ENCODE assay signal across 6 cellular contexts in genomic region chr17:44069974-44070454, GRCh38. TPM values are rescaled to one million over a fixed set of nuclear protein-coding genes. Genes with fewer than 3 reads are reported as not detected.
DNase-seq lines count a peak whose midpoint lies in the region; ATAC-seq and TF ChIP-seq lines count a peak whose summit lies in the region.

No MANE protein-coding gene starts in this region.

- peak; percentile 59 for DNase-seq in EH (ENCODE audit: low read depth)
- no peak for DNase-seq in effector memory CD8-positive, alpha-beta T cell
- no peak for DNase-seq in sigmoid colon
- no peak for DNase-seq in NCI-H1436 (lab: John Stamatoyannopoulos, UW)
- DNase-seq in sciatic nerve (ENCODE audit: low spot score) = no peak

- no peak for ATAC-seq in effector memory CD8-positive, alpha-beta T cell (replicated peaks)
- no peak for ATAC-seq in sciatic nerve

- intact Hi-C loops in sigmoid colon (cut with DNase I) = loop anchor here (2.0 kb wide), 3 partner anchors 39 to 55 kb away; partner anchors contain the start of genes HDAC5 and TMEM101
- intact Hi-C loops in sciatic nerve (cut with DNase I) = no loop called here

- peaks cover 19% of the 10 kb centered on the region for H3K36me3 Mint-ChIP-seq in effector memory CD8-positive, alpha-beta T cell (ENCODE audit: insufficient read depth)

- H3K79me2 ChIP-seq in Loucy (ENCODE audit: insufficient read depth, low read length) = peaks cover 46% of the 10 kb centered on the region

- H3K27me3 ChIP-seq in Loucy (ENCODE audit: insufficient read depth, low read length, poor library complexity, severe bottlenecking) = no peaks in the 10 kb centered on the region
- H3K27me3 ChIP-seq in sigmoid colon = no peaks in the 10 kb centered on the region

- peaks cover 11% of the 10 kb centered on the region for H4K20me1 ChIP-seq in Loucy (ENCODE audit: insufficient read depth, low read length, poor library complexity, severe bottlenecking)

- peaks cover 30 to 42% of the 10 kb centered on the region in 2 donors for H3K4me1 Mint-ChIP-seq in effector memory CD8-positive, alpha-beta T cell (ENCODE audit: low read depth in 2 of 2)

- 0 out of 2 replicates have a peak, but pooled peaks cover 5% of the 10 kb centered on the region for H3F3A ChIP-seq in Loucy (ENCODE audit: low read depth)

- H2AFZ ChIP-seq in Loucy (ENCODE audit: low read length) = peak overlapping the region; percentile 68

- H3K4me3 ChIP-seq in Loucy (ENCODE audit: low read length, poor library complexity, severe bottlenecking) = peak overlapping the region; percentile 82
- peak overlapping the region; percentile 67 to 73 (median 72) for H3K4me3 ChIP-seq in sigmoid colon

- TF ChIP-seq EP300 in sigmoid colon (IDR thresholded peaks at IDR 0.05) = no peak

- TF ChIP-seq CTCF in Loucy (conservative IDR thresholded peaks at IDR 0.05; ENCODE audit: low read length) (no peak), sigmoid colon (IDR thresholded peaks at IDR 0.05) (no peak)

- H3K9me3 ChIP-seq in Loucy (ENCODE audit: insufficient read depth, low read depth, low read length) (no peaks in the 10 kb centered on the region), sigmoid colon (no peaks in the 10 kb centered on the region)

- H3K27me3 Mint-ChIP-seq in effector memory CD8-positive, alpha-beta T cell = no peaks in the 10 kb centered on the region

- H3K36me3 ChIP-seq in Loucy (ENCODE audit: insufficient read depth, low read length) = no peaks in the 10 kb centered on the region
- H3K36me3 ChIP-seq in sigmoid colon = peaks cover 8 to 14% (median 9%) of the 10 kb centered on the region in 4 donors

- 25 to 61% methylated on average over 7 of the region's 7 CpGs for WGBS in sigmoid colon, 2 donors

- no peaks in the 10 kb centered on the region for H3K9me2 ChIP-seq in Loucy (replicated peaks; ENCODE audit: low read depth, low read length)

- H3K4me1 ChIP-seq in Loucy (ENCODE audit: insufficient read depth, low read length, poor library complexity, severe bottlenecking) (peaks cover 21% of the 10 kb centered on the region), sigmoid colon (peaks cover 0 to 53% (median 47%) of the 10 kb centered on the region in 4 donors)

- peak overlapping the region; percentile 90 to 97 for H3K4me3 Mint-ChIP-seq in effector memory CD8-positive, alpha-beta T cell

- peak overlapping the region; percentile 95 for H3K4me2 ChIP-seq in Loucy (ENCODE audit: low read depth, low read length, poor library complexity, severe bottlenecking)

- H3K9ac ChIP-seq in Loucy (ENCODE audit: low read depth, low read length, poor library complexity, severe bottlenecking) = peak overlapping the region; percentile 87

- peak overlapping the region; percentile 90 to 96 (median 94) for H3K27ac ChIP-seq in sigmoid colon

- no peaks in the 10 kb centered on the region for H3K9me3 Mint-ChIP-seq in effector memory CD8-positive, alpha-beta T cell

- TF ChIP-seq POLR2A in sigmoid colon (IDR thresholded peaks at IDR 0.05) = no peak

- H3K27ac Mint-ChIP-seq in effector memory CD8-positive, alpha-beta T cell = peak overlapping the region; percentile 93 to 97

RNA-seq across cellular contexts. Expression of gene G6PC3, which starts 0.5 kb away (rescaled TPM):
- total RNA-seq in sigmoid colon = 10 to 100 TPM; 22.2 to 29.8 (median 25.9) TPM
- 10 to 100 TPM in 1 of 3 donors, 1 to 10 TPM in 2; 8.4 to 45.5 (median 9.7) TPM for polyA plus RNA-seq in sigmoid colon
- 38.3 TPM for total RNA-seq in sciatic nerve

RNA-seq across cellular contexts. Expression of gene LSM12, which starts 3.5 kb away (rescaled TPM):
- total RNA-seq in sigmoid colon (10 to 100 TPM; 33.8 to 46.9 (median 40.1) TPM), sciatic nerve (32.5 TPM)
- polyA plus RNA-seq in sigmoid colon = 10 to 100 TPM; 28.8 to 41.6 (median 37.9) TPM

RNA-seq across cellular contexts. Expression of gene HDAC5, which starts 53.4 kb away (rescaled TPM):
- total RNA-seq in sigmoid colon = 10 to 100 TPM; 58.2 to 87.5 (median 69.4) TPM
- 10 to 100 TPM; 15.3 to 21.8 (median 16.8) TPM for polyA plus RNA-seq in sigmoid colon
- total RNA-seq in sciatic nerve = 63.5 TPM

RNA-seq across cellular contexts. Expression of gene TMEM101, which starts 55.3 kb away (rescaled TPM):
- total RNA-seq in sigmoid colon (10 to 100 TPM; 21.3 to 37.8 (median 26.3) TPM), sciatic nerve (17.7 TPM)
- 10 to 100 TPM; 14.1 to 42.9 (median 22.2) TPM for polyA plus RNA-seq in sigmoid colon
